Comparison of ENCODE assay signal across 20 cellular contexts in genomic region chr6:79812195-79812594, GRCh38.
DNase-seq lines count a peak whose midpoint lies in the region; ATAC-seq and TF ChIP-seq lines count a peak whose summit lies in the region.
"Had no signal": no experiment of that assay in that cellular context is flagged by ENCODE, and none has a peak within 500 bp of the region (broad histone marks: within the 10 kb centered on the region; RNA-seq: fewer than 3 reads in every experiment).

No MANE protein-coding gene starts in this region.

- no peaks in the 10 kb centered on the region for H3K9me3 ChIP-seq in neural progenitor cell (ENCODE audit: low read depth)
- no peaks in the 10 kb centered on the region for H3K9me3 ChIP-seq in PC-9 (ENCODE audit: insufficient read depth, low read depth)
- H3K9me3 ChIP-seq: BLaER1 treated with 17β-estradiol and CSF1 and Interleukin-3, amounts not matched to agents 10 nM and 100 nM; SJSA1 had no signal

- peaks cover 59% of the 10 kb centered on the region for H3K4me1 ChIP-seq in neural progenitor cell
- no peaks in the 10 kb centered on the region for H3K4me1 ChIP-seq in PC-9 (replicated peaks; ENCODE audit: insufficient read depth)
- H3K4me1 ChIP-seq: BLaER1 treated with 17β-estradiol and CSF1 and Interleukin-3, amounts not matched to agents 10 nM and 100 nM; SJSA1 had no signal

- no peaks in the 10 kb centered on the region for H3K79me2 ChIP-seq in neural progenitor cell (ENCODE audit: low read depth)
- no peaks in the 10 kb centered on the region for H3K79me2 ChIP-seq in PC-9 (ENCODE audit: low read depth)

- CTCF ChIA-PET in WTC11 (lab: Charles Lee): interaction anchor here (0.6 to 1.0 kb wide), 4 partner anchors 26 to 381 kb away, joined by 3 to 11 read pairs (median 6); no protein-coding TSS in a partner anchor
- CTCF ChIA-PET in PC-9 (lab: Charles Lee): no interaction called here

- peak; percentile 61 for ATAC-seq in WTC11
- no peak for ATAC-seq in GM18873 (IDR thresholded peaks at IDR 0.05; ENCODE audit: low FRiP score, unreplicated experiment)

- peak; percentile 12 for DNase-seq in NCI-H1092 treated with DMSO at 0.1 percent for 48 hours (lab: John Stamatoyannopoulos, UW)
- no peak for DNase-seq in NCI-H1092 (lab: John Stamatoyannopoulos, UW)
- DNase-seq in NCI-H2029 treated with DMSO at 0.1 percent for 48 hours (lab: John Stamatoyannopoulos, UW): peak; percentile 52
- DNase-seq in WTC11 (ENCODE audit: low spot score): peak; percentile 28
- no peak for DNase-seq in neural progenitor cell (ENCODE audit: low spot score)
- DNase-seq in PC-9: no peak
- DNase-seq in NCI-H1694 treated with DMSO at 0.1 percent for 48 hours (lab: John Stamatoyannopoulos, UW): no peak
- DNase-seq: GM23248, HFFc6, KBM-7, NCI-H1048, NCI-H2171, NCI-H446 treated with DMSO at 0.1 percent for 48 hours, OCI-M1, SW 1271 had no signal

- H3K36me3 Mint-ChIP-seq in WTC11 (peaks cover under 1% of the 10 kb centered on the region; the same call in 1 of the 2 replicates), neural progenitor cell (no peaks in the 10 kb centered on the region)

- BruUV-seq in PC-9 (replicated peaks; lab: Mats Ljungman, UMichigan): no TSS peak

- H3K4me1 Mint-ChIP-seq in WTC11 (peaks cover 31% of the 10 kb centered on the region), neural progenitor cell (peaks cover 53% of the 10 kb centered on the region)

- TF ChIP-seq CTCF in WTC11 (IDR thresholded peaks at IDR 0.05) (no peak), neural progenitor cell (IDR thresholded peaks at IDR 0.05) (no peak), PC-9 (conservative IDR thresholded peaks at IDR 0.05) (no peak)

- no peak overlapping the region for H3K4me3 ChIP-seq in neural progenitor cell
- no peak overlapping the region for H3K4me3 ChIP-seq in PC-9
- H3K4me3 ChIP-seq: BLaER1 treated with 17β-estradiol and CSF1 and Interleukin-3, amounts not matched to agents 10 nM and 100 nM; GM23248; SJSA1 had no signal

- H3K27ac ChIP-seq in neural progenitor cell (no peak overlapping the region), PC-9 (no peak overlapping the region)
- H3K27ac ChIP-seq: BLaER1 treated with 17β-estradiol and CSF1 and Interleukin-3, amounts not matched to agents 10 nM and 100 nM; GM23248; HL-60; RWPE1; SJSA1 had no signal

- peaks cover 2% of the 10 kb centered on the region; the same call in 1 of the 2 replicates for H3K27me3 Mint-ChIP-seq in WTC11 (ENCODE audit: low read depth)
- peaks cover 8% of the 10 kb centered on the region for H3K27me3 Mint-ChIP-seq in neural progenitor cell (ENCODE audit: insufficient read depth, low read depth)

- no peaks in the 10 kb centered on the region for H3K36me3 ChIP-seq in neural progenitor cell
- H3K36me3 ChIP-seq in PC-9 (ENCODE audit: low read depth): no peaks in the 10 kb centered on the region
- H3K36me3 ChIP-seq: BLaER1 treated with 17β-estradiol and CSF1 and Interleukin-3, amounts not matched to agents 10 nM and 100 nM; SJSA1 had no signal

- H3K4me2 ChIP-seq in neural progenitor cell (peak overlapping the region; percentile 72), PC-9 (no peak overlapping the region)
- H3K4me2 ChIP-seq: BLaER1 treated with 17β-estradiol and CSF1 and Interleukin-3, amounts not matched to agents 10 nM and 100 nM had no signal

- H2AFZ ChIP-seq in neural progenitor cell (replicated peaks): no peak overlapping the region
- H2AFZ ChIP-seq in PC-9: no peak overlapping the region
- H2AFZ ChIP-seq: GM23248 had no signal

- H3K9me2 ChIP-seq in PC-9 (ENCODE audit: insufficient read depth): no peaks in the 10 kb centered on the region

- intact Hi-C loops in PC-9 (cut with micrococcal nuclease; ENCODE audit: unreplicated experiment): loop anchor here (5.0 to 10.0 kb wide), 2 partner anchors 240 to 737 kb away; partner anchors contain the start of gene PHIP

- H3K27ac Mint-ChIP-seq in WTC11 (no peak overlapping the region), neural progenitor cell (no peak overlapping the region)
- H3K27ac Mint-ChIP-seq: HFFc6 had no signal

- H3F3A ChIP-seq in neural progenitor cell (ENCODE audit: low read depth): peaks cover 47% of the 10 kb centered on the region
- H3F3A ChIP-seq in PC-9 (ENCODE audit: insufficient read depth, low read depth): no peaks in the 10 kb centered on the region

- POLR2A ChIA-PET in WTC11 (lab: Charles Lee) (no interaction called here), PC-9 (lab: Charles Lee; ENCODE audit: unreplicated experiment) (no interaction called here)

- no peak overlapping the region for H3K9ac ChIP-seq in neural progenitor cell
- H3K9ac ChIP-seq: BLaER1 treated with 17β-estradiol and CSF1 and Interleukin-3, amounts not matched to agents 10 nM and 100 nM; GM23248 had no signal

- H4K20me1 ChIP-seq in neural progenitor cell (ENCODE audit: low read depth): no peaks in the 10 kb centered on the region
- no peaks in the 10 kb centered on the region for H4K20me1 ChIP-seq in PC-9 (ENCODE audit: insufficient read depth)
- H4K20me1 ChIP-seq: BLaER1 treated with 17β-estradiol and CSF1 and Interleukin-3, amounts not matched to agents 10 nM and 100 nM had no signal

- peaks cover 5% of the 10 kb centered on the region for H3K9me3 Mint-ChIP-seq in WTC11
- peaks cover under 1% of the 10 kb centered on the region for H3K9me3 Mint-ChIP-seq in neural progenitor cell

- H3K27me3 ChIP-seq in neural progenitor cell (no peaks in the 10 kb centered on the region), PC-9 (ENCODE audit: insufficient read depth, low read depth) (no peaks in the 10 kb centered on the region)
- H3K27me3 ChIP-seq: BLaER1 treated with 17β-estradiol and CSF1 and Interleukin-3, amounts not matched to agents 10 nM and 100 nM; SJSA1 had no signal

- H3K4me3 Mint-ChIP-seq in WTC11: no peak overlapping the region
- no peak overlapping the region for H3K4me3 Mint-ChIP-seq in neural progenitor cell
- H3K4me3 Mint-ChIP-seq: HFFc6 had no signal

TF ChIP-seq in WTC11, 78 proteins besides CTCF, POLR2A, EP300 and RAD21:
- no peak for TF ChIP-seq ZNF416 (CRISPR knock-in tag; IDR thresholded peaks at IDR 0.05)
- TF ChIP-seq FOXP1 (CRISPR knock-in tag; IDR thresholded peaks at IDR 0.05; ENCODE audit: borderline replicate concordance): no peak
- TF ChIP-seq E2F1 (CRISPR knock-in tag; IDR thresholded peaks at IDR 0.05): no peak

Comparison
In these comparisons a context has a peak if more than half of its experiments do, and no peak if none do; other contexts are left out.
1. DNase-seq: peak in NCI-H1092 treated with DMSO at 0.1 percent for 48 hours (single experiment), NCI-H2029 treated with DMSO at 0.1 percent for 48 hours (single experiment) and WTC11 (single experiment); none in NCI-H1092 (single experiment), neural progenitor cell (single experiment), PC-9 (0 of 2) and NCI-H1694 treated with DMSO at 0.1 percent for 48 hours (single experiment).